In genomic region chr17:68821860-68822693, GRCh38 we compare ENCODE assay signal across 10 cellular contexts.
A peak's percentile ranks its signal among the peaks of the same experiment; 100 is the strongest.
DNase-seq lines count a peak whose midpoint lies in the region; ATAC-seq, FAIRE-seq and TF ChIP-seq lines count a peak whose summit lies in the region.
"Had no signal": no experiment of that assay in that cellular context is flagged by ENCODE, and none has a peak within 500 bp of the region (broad histone marks: within the 10 kb centered on the region; RNA-seq: fewer than 3 reads in every experiment).

No MANE protein-coding gene starts in this region.

- H3K4me1 Mint-ChIP-seq in Calu3 (ENCODE audit: low read depth, unreplicated experiment) (peaks cover 21% of the 10 kb centered on the region), nephron progenitor cell (peaks cover 43% of the 10 kb centered on the region)

- H3K27me3 Mint-ChIP-seq in Calu3 (ENCODE audit: unreplicated experiment) = no peaks in the 10 kb centered on the region
- peaks cover 7% of the 10 kb centered on the region for H3K27me3 Mint-ChIP-seq in nephron progenitor cell (ENCODE audit: low read depth, poor library complexity)

- no peak for ATAC-seq in HG03095 (IDR thresholded peaks at IDR 0.05; ENCODE audit: unreplicated experiment)

- H3K9me3 Mint-ChIP-seq in Calu3 (ENCODE audit: low read depth, unreplicated experiment) (peaks cover 2% of the 10 kb centered on the region), nephron progenitor cell (peaks cover 25% of the 10 kb centered on the region)

- CTCF ChIA-PET in Calu3 (lab: Charles Lee) = no interaction called here

- FAIRE-seq in frontal cortex (lab: Jason Lieb, UNC) = no peak
- FAIRE-seq: G401.6 had no signal

- DNase-seq in Calu3 (peak; percentile 9), NCI-H460 (ENCODE audit: extremely low read depth, low read depth) (peak; percentile 77), dermis blood vessel endothelial cell (peak; percentile 89), nephron progenitor cell (peak; percentile 3), NCI-H2029 treated with DMSO at 0.1 percent for 48 hours (lab: John Stamatoyannopoulos, UW) (no peak), NCI-H748 treated with DMSO at 0.1 percent for 48 hours (lab: John Stamatoyannopoulos, UW) (no peak), frontal cortex (ENCODE audit: low spot score in 2 of 2) (no peak)
- DNase-seq: activated CD4-positive, alpha-beta T cell treated with anti-CD3 and anti-CD28 coated beads, Interleukin-2, amount 50 U/mL, for 4 hours had no signal

- peak overlapping the region; percentile 6 for H3K4me3 Mint-ChIP-seq in Calu3 (ENCODE audit: low read depth, unreplicated experiment)
- H3K4me3 Mint-ChIP-seq in nephron progenitor cell = no peak overlapping the region

- H3K36me3 Mint-ChIP-seq in Calu3 (ENCODE audit: insufficient read depth, unreplicated experiment) (no peaks in the 10 kb centered on the region), nephron progenitor cell (ENCODE audit: low read depth) (peaks cover 12% of the 10 kb centered on the region)

- intact Hi-C loops in Calu3 (cut with micrococcal nuclease; ENCODE audit: unreplicated experiment) = no loop called here

- BruUV-seq in Calu3 (replicated peaks; lab: Mats Ljungman, UMichigan) = no TSS peak

- TF ChIP-seq CTCF in Calu3 (IDR thresholded peaks at IDR 0.05; ENCODE audit: unreplicated experiment) (no peak), nephron progenitor cell (IDR thresholded peaks at IDR 0.05) (no peak)

- H3K27ac Mint-ChIP-seq in Calu3 (ENCODE audit: unreplicated experiment) (peak overlapping the region; percentile 22), nephron progenitor cell (peak overlapping the region; percentile 50)

Comparison
In these comparisons a context has a peak if more than half of its experiments do, and no peak if none do; other contexts are left out.
1. DNase-seq: peak in Calu3 (single experiment), NCI-H460 (single experiment), dermis blood vessel endothelial cell (single experiment) and nephron progenitor cell (single experiment); none in NCI-H2029 treated with DMSO at 0.1 percent for 48 hours (single experiment), NCI-H748 treated with DMSO at 0.1 percent for 48 hours (single experiment) and frontal cortex (0 of 2).